In the genomic region with DNA sequence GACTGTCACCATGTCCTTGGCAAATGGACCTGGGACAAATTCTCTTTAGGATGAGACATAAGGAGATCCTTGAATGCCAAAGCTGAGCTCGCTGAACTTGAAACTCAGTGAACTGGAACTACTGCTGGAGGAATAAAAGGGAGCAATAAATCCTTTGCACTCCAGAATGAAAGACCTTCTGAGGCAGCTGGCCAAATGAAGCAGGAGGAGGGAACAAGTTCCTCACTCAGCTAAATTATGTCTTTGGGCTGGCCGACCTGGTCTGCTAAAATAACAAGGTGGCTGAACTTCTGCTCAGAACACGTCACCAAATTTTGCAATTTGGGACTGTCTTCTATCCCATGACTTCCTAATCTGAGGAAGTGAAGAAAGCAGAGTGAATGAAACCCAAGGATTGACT, we compare ENCODE assay signal across 1 cellular context.
TF ChIP-seq lines count a peak whose summit lies in the region.

No MANE protein-coding gene starts in this region.

TF ChIP-seq in GM23338, 12 proteins besides CTCF, POLR2A, EP300 and RAD21 (continued from another document):
- TF ChIP-seq, protein P1, sequence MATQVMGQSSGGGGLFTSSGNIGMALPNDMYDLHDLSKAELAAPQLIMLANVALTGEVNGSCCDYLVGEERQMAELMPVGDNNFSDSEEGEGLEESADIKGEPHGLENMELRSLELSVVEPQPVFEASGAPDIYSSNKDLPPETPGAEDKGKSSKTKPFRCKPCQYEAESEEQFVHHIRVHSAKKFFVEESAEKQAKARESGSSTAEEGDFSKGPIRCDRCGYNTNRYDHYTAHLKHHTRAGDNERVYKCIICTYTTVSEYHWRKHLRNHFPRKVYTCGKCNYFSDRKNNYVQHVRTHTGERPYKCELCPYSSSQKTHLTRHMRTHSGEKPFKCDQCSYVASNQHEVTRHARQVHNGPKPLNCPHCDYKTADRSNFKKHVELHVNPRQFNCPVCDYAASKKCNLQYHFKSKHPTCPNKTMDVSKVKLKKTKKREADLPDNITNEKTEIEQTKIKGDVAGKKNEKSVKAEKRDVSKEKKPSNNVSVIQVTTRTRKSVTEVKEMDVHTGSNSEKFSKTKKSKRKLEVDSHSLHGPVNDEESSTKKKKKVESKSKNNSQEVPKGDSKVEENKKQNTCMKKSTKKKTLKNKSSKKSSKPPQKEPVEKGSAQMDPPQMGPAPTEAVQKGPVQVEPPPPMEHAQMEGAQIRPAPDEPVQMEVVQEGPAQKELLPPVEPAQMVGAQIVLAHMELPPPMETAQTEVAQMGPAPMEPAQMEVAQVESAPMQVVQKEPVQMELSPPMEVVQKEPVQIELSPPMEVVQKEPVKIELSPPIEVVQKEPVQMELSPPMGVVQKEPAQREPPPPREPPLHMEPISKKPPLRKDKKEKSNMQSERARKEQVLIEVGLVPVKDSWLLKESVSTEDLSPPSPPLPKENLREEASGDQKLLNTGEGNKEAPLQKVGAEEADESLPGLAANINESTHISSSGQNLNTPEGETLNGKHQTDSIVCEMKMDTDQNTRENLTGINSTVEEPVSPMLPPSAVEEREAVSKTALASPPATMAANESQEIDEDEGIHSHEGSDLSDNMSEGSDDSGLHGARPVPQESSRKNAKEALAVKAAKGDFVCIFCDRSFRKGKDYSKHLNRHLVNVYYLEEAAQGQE (IDR thresholded peaks at IDR 0.05; ENCODE audit: unreplicated experiment) = no peak
- TF ChIP-seq EZH2phosphoT487 (IDR thresholded peaks at IDR 0.05; ENCODE audit: unreplicated experiment) (no peak), STAT1 (IDR thresholded peaks at IDR 0.05; ENCODE audit: unreplicated experiment) (no peak), ZNF331 (CRISPR knock-in tag; IDR thresholded peaks at IDR 0.05; ENCODE audit: low read depth) (no peak)
